23 cellular contexts compared by ENCODE assay signal in the genomic region with DNA sequence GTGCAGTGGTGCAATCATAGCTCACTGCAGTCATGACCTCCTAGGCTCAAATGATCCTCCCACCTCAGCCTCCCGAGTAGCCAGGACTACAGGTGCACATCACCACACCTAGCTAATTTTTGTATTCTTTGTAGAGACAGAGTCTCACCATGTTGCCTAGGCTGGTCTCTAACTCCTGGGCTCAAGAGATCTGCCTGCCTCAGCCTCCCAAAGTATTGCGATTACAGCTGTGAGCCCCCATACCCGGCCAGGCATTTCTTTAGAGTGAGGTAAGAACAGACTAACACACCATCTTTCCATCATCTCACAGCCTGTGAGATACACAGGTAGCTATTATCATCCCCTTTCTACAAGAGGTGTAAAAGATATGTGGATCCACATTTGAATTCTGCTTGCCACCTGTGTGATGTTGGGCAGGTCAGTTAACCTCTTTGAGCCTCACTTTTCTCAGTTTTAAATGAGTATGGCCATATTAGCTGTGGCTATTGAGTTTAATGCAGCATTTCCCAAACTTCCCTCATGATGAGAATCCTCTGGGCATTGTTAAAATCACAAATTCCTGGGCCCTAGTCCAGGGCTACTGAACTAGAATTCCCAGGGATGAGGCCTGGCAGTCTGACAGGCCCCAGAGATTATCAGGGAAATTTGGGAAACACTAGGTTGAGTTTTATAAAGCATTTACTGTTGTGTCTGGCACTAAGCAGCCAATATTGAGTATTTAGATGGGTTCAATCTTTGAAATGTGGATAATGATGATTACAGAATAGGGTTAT. TPM values are rescaled to one million over a fixed set of nuclear protein-coding genes. Genes with fewer than 3 reads are reported as not detected.
DNase-seq lines count a peak whose midpoint lies in the region; ATAC-seq and TF ChIP-seq lines count a peak whose summit lies in the region.
"Had no signal": no experiment of that assay in that cellular context is flagged by ENCODE, and none has a peak within 500 bp of the region (broad histone marks: within the 10 kb centered on the region; RNA-seq: fewer than 3 reads in every experiment).

No MANE protein-coding gene starts in this region.

- H3K27ac ChIP-seq in breast epithelium = peak overlapping the region; percentile 25 to 80
- H3K27ac ChIP-seq in mammary epithelial cell (ENCODE audit: insufficient read depth, low read depth, low read length) = no peak overlapping the region
- H3K27ac ChIP-seq in left ventricle myocardium inferior (replicated peaks) = peak overlapping the region; percentile 75
- H3K27ac ChIP-seq in psoas muscle = peak overlapping the region; percentile 26
- H3K27ac ChIP-seq in aorta (ENCODE audit: low read depth in 1 of 2, low read length in 2 of 2) = no peak overlapping the region
- H3K27ac ChIP-seq: 22Rv1 had no signal

- H3K4me1 ChIP-seq in breast epithelium (no peaks in the 10 kb centered on the region), mammary epithelial cell (ENCODE audit: insufficient read depth, low read length) (no peaks in the 10 kb centered on the region), left ventricle myocardium inferior (peaks cover 30% of the 10 kb centered on the region), psoas muscle (peaks cover 6% of the 10 kb centered on the region), aorta (ENCODE audit: control insufficient read depth in 1 of 2, insufficient read depth in 2 of 2, low read length in 2 of 2) (no peaks in the 10 kb centered on the region)

- H3K27me3 ChIP-seq in breast epithelium = no peaks in the 10 kb centered on the region
- H3K27me3 ChIP-seq in mammary epithelial cell (ENCODE audit: insufficient read depth, low read length) = no peaks in the 10 kb centered on the region
- H3K27me3 ChIP-seq in left ventricle myocardium inferior (ENCODE audit: low read depth) = no peaks in the 10 kb centered on the region
- H3K27me3 ChIP-seq in psoas muscle (ENCODE audit: insufficient read depth in 3 of 3, low read length in 2 of 3) = no peaks in the 10 kb centered on the region
- H3K27me3 ChIP-seq in aorta (ENCODE audit: control insufficient read depth in 1 of 2, insufficient read depth in 2 of 2, low read length in 1 of 2) = no peaks in the 10 kb centered on the region
- H3K27me3 ChIP-seq: esophagus squamous epithelium had no signal

- H4K20me1 ChIP-seq in mammary epithelial cell (ENCODE audit: insufficient read depth, low read length) = no peaks in the 10 kb centered on the region

- ATAC-seq in psoas muscle (peak in 1 of 4 donors; percentile 18), aorta (ENCODE audit: low FRiP score) (peak; percentile 12)

- dilution Hi-C loops in mammary epithelial cell (cut with HindIII; ENCODE audit: low sequenced_read_pairs) = no loop called here

- no peak overlapping the region for H2AFZ ChIP-seq in mammary epithelial cell (ENCODE audit: low read depth, low read length)

- CTCF ChIA-PET in mammary epithelial cell (lab: Charles Lee; ENCODE audit: low non-redundant PET) = no interaction called here

- no TSS peak for BruUV-seq in mammary epithelial cell (replicated peaks; lab: Mats Ljungman, UMichigan)

- 93% methylated on average over 3 of the region's 3 CpGs for WGBS in mammary epithelial cell (ENCODE audit: low coverage, missing lambda C conversion rate)
- WGBS in psoas muscle, 3 donors = 76 to 83% (median 76%) methylated on average over 3 of the region's 3 CpGs
- WGBS in aorta, 2 donors = 88 to 92% methylated on average over 3 of the region's 3 CpGs

- H3K4me3 Mint-ChIP-seq in T-helper 2 cell treated with Interferon-gamma antibody and Interleukin-4, amounts not matched to agents 5 μg/mL and 100 μg/mL, for 36 hours = no peak overlapping the region
- H3K4me3 Mint-ChIP-seq: B cell, H9 had no signal

- TF ChIP-seq CTCF in breast epithelium (IDR thresholded peaks at IDR 0.05) = no peak
- no peak for TF ChIP-seq CTCF in mammary epithelial cell (conservative IDR thresholded peaks at IDR 0.05 in 1 of 2, IDR thresholded peaks at IDR 0.05 in 1 of 2; ENCODE audit: extremely low read depth in 1 of 2, insufficient read depth in 1 of 2, low read depth in 1 of 2, low read length in 2 of 2)
- no peak for TF ChIP-seq CTCF in left ventricle myocardium inferior (IDR thresholded peaks at IDR 0.05; ENCODE audit: borderline replicate concordance)
- no peak for TF ChIP-seq CTCF in psoas muscle (IDR thresholded peaks at IDR 0.05)

- DNase-seq in breast epithelium (ENCODE audit: low spot score in 2 of 2) (no peak), mammary epithelial cell (no peak), left ventricle myocardium inferior (peak; percentile 47), psoas muscle (no peak), aorta (no peak), putamen (ENCODE audit: low spot score) (no peak), NCI-H1694 (lab: John Stamatoyannopoulos, UW) (no peak)
- no peak for DNase-seq in T-helper 2 cell treated with Interferon-gamma antibody and Interleukin-4, amounts not matched to agents 5 μg/mL and 100 μg/mL, for 36 hours (ENCODE audit: low spot score)
- DNase-seq: activated gamma-delta T cell treated with Interleukin-2 at 50 U/mL for 16 hours; activated T-cell treated with anti-CD3 and anti-CD28 coated beads for 4 hours; COR-L47; esophagus squamous epithelium; H9; immature natural killer cell; NCI-H1694 treated with DMSO at 0.1 percent for 48 hours; NCI-H2227 treated with DMSO at 0.1 percent for 48 hours; NCI-H82; stimulated activated naive CD4-positive, alpha-beta T cell; T-helper 1 cell had no signal

- no peak overlapping the region for H3K9ac ChIP-seq in mammary epithelial cell (ENCODE audit: insufficient read depth, low read length)

- no peak overlapping the region for H3K4me3 ChIP-seq in breast epithelium
- no peak overlapping the region for H3K4me3 ChIP-seq in mammary epithelial cell (replicated peaks in 1 of 3; ENCODE audit: insufficient read depth in 1 of 3, low read depth in 2 of 3, low read length in 3 of 3)
- H3K4me3 ChIP-seq in left ventricle myocardium inferior = no peak overlapping the region
- H3K4me3 ChIP-seq in psoas muscle = no peak overlapping the region
- no peak overlapping the region for H3K4me3 ChIP-seq in aorta (ENCODE audit: low read length in 2 of 2)
- H3K4me3 ChIP-seq: esophagus squamous epithelium, lung, skin epidermis had no signal

- H3K36me3 ChIP-seq in breast epithelium = no peaks in the 10 kb centered on the region
- peaks cover 6% of the 10 kb centered on the region for H3K36me3 ChIP-seq in mammary epithelial cell (ENCODE audit: insufficient read depth, low read length)
- H3K36me3 ChIP-seq in left ventricle myocardium inferior = peaks cover 13% of the 10 kb centered on the region
- H3K36me3 ChIP-seq in psoas muscle (ENCODE audit: insufficient read depth in 1 of 2, low read depth in 1 of 2) = peaks cover 0 to 22% of the 10 kb centered on the region in 2 donors
- H3K36me3 ChIP-seq in aorta (ENCODE audit: control insufficient read depth in 1 of 2, insufficient read depth in 2 of 2, low read length in 1 of 2) = peaks cover 0 to 3% of the 10 kb centered on the region in 2 donors

- no peaks in the 10 kb centered on the region for H3K27me3 Mint-ChIP-seq in T-helper 2 cell treated with Interferon-gamma antibody and Interleukin-4, amounts not matched to agents 5 μg/mL and 100 μg/mL, for 36 hours (ENCODE audit: low read depth)
- H3K27me3 Mint-ChIP-seq: B cell had no signal

- H3K36me3 Mint-ChIP-seq in T-helper 2 cell treated with Interferon-gamma antibody and Interleukin-4, amounts not matched to agents 5 μg/mL and 100 μg/mL, for 36 hours (ENCODE audit: low read depth) = peaks cover 24% of the 10 kb centered on the region

- H3K9me3 Mint-ChIP-seq in T-helper 2 cell treated with Interferon-gamma antibody and Interleukin-4, amounts not matched to agents 5 μg/mL and 100 μg/mL, for 36 hours = no peaks in the 10 kb centered on the region
- H3K9me3 Mint-ChIP-seq: H9 had no signal

- no peaks in the 10 kb centered on the region for H3K4me1 Mint-ChIP-seq in T-helper 2 cell treated with Interferon-gamma antibody and Interleukin-4, amounts not matched to agents 5 μg/mL and 100 μg/mL, for 36 hours (ENCODE audit: low read depth)
- H3K4me1 Mint-ChIP-seq: B cell had no signal

- intact Hi-C loops in breast epithelium (cut with DNase I; ENCODE audit: low total_unique reads) (no loop called here), mammary epithelial cell (cut with micrococcal nuclease) (no loop called here), left ventricle myocardium inferior (cut with micrococcal nuclease) (no loop called here), psoas muscle (cut with DNase I) (no loop called here), aorta (cut with DNase I) (no loop called here)

- no peaks in the 10 kb centered on the region for H3K79me2 ChIP-seq in mammary epithelial cell (ENCODE audit: insufficient read depth, low read length)

- H3K4me2 ChIP-seq in mammary epithelial cell (ENCODE audit: insufficient read depth, low read depth, low read length) = no peak overlapping the region

- in situ Hi-C loops in mammary epithelial cell (cut with MboI; ENCODE audit: low sequenced_read_pairs in 2 of 2) = no loop called here

- no peaks in the 10 kb centered on the region for H3K9me3 ChIP-seq in breast epithelium
- no peaks in the 10 kb centered on the region for H3K9me3 ChIP-seq in mammary epithelial cell (replicated peaks; ENCODE audit: insufficient read depth, low read length)
- H3K9me3 ChIP-seq in left ventricle myocardium inferior (replicated peaks) = no peaks in the 10 kb centered on the region
- H3K9me3 ChIP-seq in psoas muscle = no peaks in the 10 kb centered on the region
- H3K9me3 ChIP-seq in aorta (ENCODE audit: control insufficient read depth, low read length) = no peaks in the 10 kb centered on the region
- H3K9me3 ChIP-seq: esophagus squamous epithelium had no signal

- H3K27ac Mint-ChIP-seq in T-helper 2 cell treated with Interferon-gamma antibody and Interleukin-4, amounts not matched to agents 5 μg/mL and 100 μg/mL, for 36 hours = no peak overlapping the region
- H3K27ac Mint-ChIP-seq: B cell, H9 had no signal

- no peak for TF ChIP-seq POLR2A in breast epithelium (IDR thresholded peaks at IDR 0.05)

RNA-seq across cellular contexts. Expression of a gene that starts 46.0 kb away (rescaled TPM):
- total RNA-seq in breast epithelium = 10 to 100 TPM; 57.0 to 63.4 (median 62.8) TPM
- total RNA-seq in mammary epithelial cell = 100 to 1,000 TPM in 1 of 2 donors, 10 to 100 TPM in 1; 42.5 to 109 TPM
- polyA plus RNA-seq in mammary epithelial cell = 52.0 TPM
- 37.7 TPM for polyA minus RNA-seq in mammary epithelial cell
- total RNA-seq in left ventricle myocardium inferior = 150 TPM
- 10 to 100 TPM; 56.7 to 89.2 (median 83.3) TPM for total RNA-seq in psoas muscle
- 10 to 100 TPM; 79.4 to 98.2 (median 89.6) TPM for polyA plus RNA-seq in psoas muscle
- total RNA-seq in aorta = 100 to 1,000 TPM in 1 of 2 donors, 10 to 100 TPM in 1; 76.1 to 106 TPM
- 10 to 100 TPM; 63.2 to 63.5 TPM for polyA plus RNA-seq in aorta

Comparison
In these comparisons a context has a peak if more than half of its experiments do, and no peak if none do; other contexts are left out.
1. H3K27ac ChIP-seq: peak in breast epithelium (2 of 2), left ventricle myocardium inferior (single experiment) and psoas muscle (single experiment); none in mammary epithelial cell (single experiment) and aorta (0 of 2).